Comparison of ENCODE assay signal across 8 cellular contexts in genomic region chr19:7904074-7905020, GRCh38.
A peak's percentile ranks its signal among the peaks of the same experiment; 100 is the strongest.
DNase-seq lines count a peak whose midpoint lies in the region; TF ChIP-seq lines count a peak whose summit lies in the region.

No MANE protein-coding gene starts in this region.

- POLR2A ChIA-PET in HEK293 (lab: Yijun Ruan, JAX) = interaction anchor here (1.0 to 1.9 kb wide), 16 partner anchors 8 to 97 kb away, joined by 3 to 25 read pairs (median 8); partner anchors contain the start of genes LRRC8E, PRR36, SNAPC2 and TGFBR3L

- TF ChIP-seq CTCF in HEK293 (tag by site-specific recombination; IDR thresholded peaks at IDR 0.05) (peak; percentile 19; the same call in 1 of the 2 replicates), astrocyte of the cerebellum (IDR thresholded peaks at IDR 0.05; ENCODE audit: low read depth, low read length, missing control alignments) (no peak)

- H3K9me3 ChIP-seq in HEK293 (ENCODE audit: control insufficient read depth, insufficient read depth, low read depth, low read length) (no peaks in the 10 kb centered on the region), NT2/D1 (ENCODE audit: insufficient read depth, low read length) (no peaks in the 10 kb centered on the region)

- CTCF ChIA-PET in HEK293 (lab: Yijun Ruan, JAX) = interaction anchor here (0.8 to 1.5 kb wide), 12 partner anchors 11 to 85 kb away, joined by 3 to 12 read pairs (median 3); partner anchors contain the start of gene SNAPC2

- H3K4me1 ChIP-seq in HEK293 (ENCODE audit: control insufficient read depth, insufficient read depth, low read length) = peaks cover 5% of the 10 kb centered on the region; the same call in 1 of the 2 replicates
- peaks cover 35% of the 10 kb centered on the region for H3K4me1 ChIP-seq in NT2/D1 (ENCODE audit: insufficient read depth, insufficient read length)

- H3K9ac ChIP-seq in NT2/D1 (ENCODE audit: insufficient read length, low read depth) = peak overlapping the region; percentile 92

- DNase-seq in NCI-H2227 (lab: John Stamatoyannopoulos, UW; ENCODE audit: unreplicated experiment) (peak; percentile 39), NCI-H2227 treated with DMSO at 0.1 percent for 48 hours (lab: John Stamatoyannopoulos, UW) (no peak), NT2/D1 (ENCODE audit: low read depth, low spot score) (no peak), astrocyte of the cerebellum (ENCODE audit: low read depth) (no peak), iPS-NIHi11 (ENCODE audit: low spot score) (peak; percentile 74), MV-4-11 (lab: John Stamatoyannopoulos, UW) (no peak)
- DNase-seq in stimulated activated CD8-positive, alpha-beta memory T cell treated with anti-CD3 and anti-CD28 coated beads, Interleukin-2, amount 100 ng/mL, for 48 hours (ENCODE audit: low read depth in 2 of 2) = peak; percentile 37 to 52

- peak overlapping the region; percentile 77 for H3K27ac ChIP-seq in HEK293 (ENCODE audit: extremely low read depth, low read depth, low read length)

- in situ Hi-C loops in astrocyte of the cerebellum (cut with HindIII; ENCODE audit: low sequenced_read_pairs) = no loop called here

- H3K27me3 ChIP-seq in NT2/D1 (ENCODE audit: insufficient read depth, insufficient read length) = no peaks in the 10 kb centered on the region

- H3K36me3 ChIP-seq in HEK293 (ENCODE audit: control insufficient read depth in 2 of 2, insufficient read depth in 1 of 2, low read length in 2 of 2) = peaks cover 0 to 35% of the 10 kb centered on the region in 2 experiments; a peak in 1 of 3 replicates
- peaks cover 46% of the 10 kb centered on the region for H3K36me3 ChIP-seq in NT2/D1 (ENCODE audit: insufficient read depth, insufficient read length, low read length)

- peak overlapping the region; percentile 90 for H3K4me3 ChIP-seq in HEK293 (ENCODE audit: low read depth, low read length)
- peak overlapping the region; percentile 98 for H3K4me3 ChIP-seq in NT2/D1 (ENCODE audit: insufficient read length, low read depth)
- H3K4me3 ChIP-seq in astrocyte of the cerebellum (ENCODE audit: low read depth, low read length) = peak overlapping the region; percentile 86

TF ChIP-seq in HEK293, 187 proteins besides CTCF, POLR2A, EP300 and RAD21 (continues in another document):
- TF ChIP-seq ZBTB26 (tag by site-specific recombination; optimal IDR thresholded peaks at IDR 0.05) (peak; percentile 32), SP3 (tag by site-specific recombination; IDR thresholded peaks at IDR 0.05) (peak; percentile 44), ZNF629 (tag by site-specific recombination; IDR thresholded peaks at IDR 0.05) (peak; percentile 63; the same call in 1 of the 2 replicates), KLF9 (tag by site-specific recombination; IDR thresholded peaks at IDR 0.05; ENCODE audit: low read depth) (peak; percentile 86), ZNF394 (tag by site-specific recombination; IDR thresholded peaks at IDR 0.05; ENCODE audit: borderline replicate concordance) (no peak), ZBTB17 (tag by site-specific recombination; IDR thresholded peaks at IDR 0.05) (0 out of 2 replicates have a peak, but pooled peaks have one; percentile 27), ZNF76 (tag by site-specific recombination; IDR thresholded peaks at IDR 0.05; ENCODE audit: borderline replicate concordance, low read depth) (0 out of 2 replicates have a peak, but pooled peaks have one; percentile 36), GLIS1 (tag by site-specific recombination; IDR thresholded peaks at IDR 0.05) (peak; percentile 95), ZNF133 (tag by site-specific recombination; IDR thresholded peaks at IDR 0.05) (no peak), ZFP37 (tag by site-specific recombination; IDR thresholded peaks at IDR 0.05) (no peak), GLIS2 (tag by site-specific recombination; IDR thresholded peaks at IDR 0.05) (peak; percentile 85; the same call in 1 of the 2 replicates), ZNF423 (tag by site-specific recombination; IDR thresholded peaks at IDR 0.05) (peak; percentile 88), ZNF214 (tag by site-specific recombination; IDR thresholded peaks at IDR 0.05; ENCODE audit: borderline replicate concordance) (no peak), ZBTB10 (tag by site-specific recombination; IDR thresholded peaks at IDR 0.05) (peak; percentile 47; the same call in 1 of the 2 replicates), KLF16 (tag by site-specific recombination; IDR thresholded peaks at IDR 0.05) (peak; percentile 35; the same call in 1 of the 2 replicates), TSHZ1 (tag by site-specific recombination; IDR thresholded peaks at IDR 0.05; ENCODE audit: borderline replicate concordance) (no peak), ZNF350 (tag by site-specific recombination; IDR thresholded peaks at IDR 0.05) (no peak), SP7 (tag by site-specific recombination; IDR thresholded peaks at IDR 0.05) (peak; percentile 24; the same call in 1 of the 2 replicates), ZNF335 (tag by site-specific recombination; conservative IDR thresholded peaks at IDR 0.05) (peak; percentile 54), ZXDB (tag by site-specific recombination; IDR thresholded peaks at IDR 0.05) (0 out of 2 replicates have a peak, but pooled peaks have one; percentile 33), ZBTB7A (tag by site-specific recombination; IDR thresholded peaks at IDR 0.05; ENCODE audit: low read depth) (peak; percentile 58; the same call in 1 of the 2 replicates), ZBTB8A (tag by site-specific recombination; IDR thresholded peaks at IDR 0.05) (0 out of 2 replicates have a peak, but pooled peaks have one; percentile 14)

Comparison
In these comparisons a context has a peak if more than half of its experiments do, and no peak if none do; other contexts are left out.
1. DNase-seq: peak in NCI-H2227 (single experiment), iPS-NIHi11 (single experiment) and stimulated activated CD8-positive, alpha-beta memory T cell treated with anti-CD3 and anti-CD28 coated beads, Interleukin-2, amount 100 ng/mL, for 48 hours (2 of 2); none in NCI-H2227 treated with DMSO at 0.1 percent for 48 hours (single experiment), NT2/D1 (single experiment), astrocyte of the cerebellum (single experiment) and MV-4-11 (single experiment).
2. Peak in every context shown above with its lines, with median percentiles within 50 percentile points of each other: H3K4me3 ChIP-seq.